In genomic region chr9:127165096-127165495, GRCh38 we compare ENCODE assay signal across 14 cellular contexts. TPM values are rescaled to one million over a fixed set of nuclear protein-coding genes. Genes with fewer than 3 reads are reported as not detected.
"Had no signal": no experiment of that assay in that cellular context is flagged by ENCODE, and none has a peak within 500 bp of the region (broad histone marks: within the 10 kb centered on the region; RNA-seq: fewer than 3 reads in every experiment).

No MANE protein-coding gene starts in this region.

- H3K27me3 ChIP-seq: brain microvascular endothelial cell, ovary, thyroid gland had no signal

- H3K27me3 Mint-ChIP-seq: activated naive CD8-positive, alpha-beta T cell had no signal

- H3K4me3 Mint-ChIP-seq: activated CD4-positive, alpha-beta T cell treated with anti-CD3 and anti-CD28 coated beads for 36 hours; activated naive CD8-positive, alpha-beta T cell; neural crest cell; stimulated activated effector memory CD8-positive, alpha-beta T cell treated with anti-CD3 and anti-CD28 coated beads, Interleukin-12 subunit alpha, Interleukin-12 subunit beta, amount 100 ng/mL, for 72 hours had no signal

- H3K27ac ChIP-seq: brain microvascular endothelial cell, ovary, thyroid gland, VCaP had no signal

- H3K36me3 ChIP-seq: brain microvascular endothelial cell, ovary, thyroid gland had no signal

- H3K36me3 Mint-ChIP-seq: stimulated activated effector memory CD8-positive, alpha-beta T cell treated with anti-CD3 and anti-CD28 coated beads, Interleukin-12 subunit alpha, Interleukin-12 subunit beta, amount 100 ng/mL, for 72 hours had no signal

- H3K27ac Mint-ChIP-seq: activated CD4-positive, alpha-beta T cell treated with anti-CD3 and anti-CD28 coated beads for 36 hours; activated naive CD8-positive, alpha-beta T cell; stimulated activated effector memory CD8-positive, alpha-beta T cell treated with anti-CD3 and anti-CD28 coated beads, Interleukin-12 subunit alpha, Interleukin-12 subunit beta, amount 100 ng/mL, for 72 hours had no signal

- H3K4me3 ChIP-seq: ovary, thyroid gland had no signal

- DNase-seq: activated CD4-positive, alpha-beta T cell treated with anti-CD3 and anti-CD28 coated beads for 36 hours; brain microvascular endothelial cell; stimulated activated CD4-positive, alpha-beta T cell treated with anti-CD3 and anti-CD28 coated beads, Interleukin-12 subunit alpha, Interleukin-12 subunit beta, amount 100 ng/mL, for 4 hours; stimulated activated CD4-positive, alpha-beta T cell treated with anti-CD3 and anti-CD28 coated beads, Interleukin-2, amount 100 ng/mL, for 24 hours; thyroid gland had no signal

- FAIRE-seq: endometrium, islet of Langerhans, urothelium cell line had no signal

- H3K9me3 Mint-ChIP-seq: neural crest cell; stimulated activated effector memory CD8-positive, alpha-beta T cell treated with anti-CD3 and anti-CD28 coated beads, Interleukin-12 subunit alpha, Interleukin-12 subunit beta, amount 100 ng/mL, for 72 hours had no signal

- H3K9me3 ChIP-seq: ovary, thyroid gland had no signal

RNA-seq across cellular contexts. Expression of gene ANGPTL2, which starts 42.7 kb away (rescaled TPM):
- total RNA-seq: activated CD4-positive, alpha-beta T cell treated with anti-CD3 and anti-CD28 coated beads for 36 hours; T-helper 1 cell treated with Interleukin-12 subunit alpha and Interleukin-12 subunit beta and Interleukin-4 antibody, amounts not matched to agents 30 ng/mL and 1 ng/mL, for 36 hours had no signal
